ENCODE assay signal across 26 cellular contexts in genomic region chr6:76703786-76704185, GRCh38.
"Had no signal": no experiment of that assay in that cellular context is flagged by ENCODE, and none has a peak within 500 bp of the region (broad histone marks: within the 10 kb centered on the region; RNA-seq: fewer than 3 reads in every experiment).

No MANE protein-coding gene starts in this region.

- H3K4me1 Mint-ChIP-seq: activated naive CD4-positive, alpha-beta T cell treated with anti-CD3 and anti-CD28 coated beads, Interleukin-2, amount 50 U/mL, for 24 hours had no signal

- H3K36me3 ChIP-seq: gastrocnemius medialis, left lung, pancreas, upper lobe of left lung had no signal

- H3K9me3 Mint-ChIP-seq: activated naive CD4-positive, alpha-beta T cell treated with anti-CD3 and anti-CD28 coated beads, Interleukin-2, amount 50 U/mL, for 24 hours; dendritic cell treated with granulocyte-macrophage colony-stimulating factor and Interleukin-4, amounts not matched to agents 40 ng/mL and 50 ng/mL, for 4 days; nephron had no signal

- H3K9me3 ChIP-seq: body of pancreas, gastrocnemius medialis, left lung, pancreas, upper lobe of left lung had no signal

- H3K4me1 ChIP-seq: body of pancreas, gastrocnemius medialis, left lung, pancreas, upper lobe of left lung had no signal

- H3K27me3 ChIP-seq: body of pancreas, gastrocnemius medialis, left lung, pancreas, upper lobe of left lung had no signal

- H3K4me3 ChIP-seq: body of pancreas, gastrocnemius medialis, left lung, lung, pancreas, upper lobe of left lung had no signal

- H3K36me3 Mint-ChIP-seq: activated naive CD4-positive, alpha-beta T cell treated with anti-CD3 and anti-CD28 coated beads, Interleukin-2, amount 50 U/mL, for 24 hours had no signal

- H3K4me3 Mint-ChIP-seq: activated CD8-positive, alpha-beta T cell treated with anti-CD3 and anti-CD28 coated beads, Interleukin-2, amount 10 ng/mL, durations not matched to agents 7 days and 5 days; activated naive CD4-positive, alpha-beta T cell treated with anti-CD3 and anti-CD28 coated beads, Interleukin-2, amount 50 U/mL, for 24 hours; dendritic cell treated with granulocyte-macrophage colony-stimulating factor and Interleukin-4, amounts not matched to agents 40 ng/mL and 50 ng/mL, for 4 days; nephron had no signal

- FAIRE-seq: endometrium, pancreas, TTC549 had no signal

- H3K27ac Mint-ChIP-seq: activated CD8-positive, alpha-beta T cell treated with anti-CD3 and anti-CD28 coated beads, Interleukin-2, amount 10 ng/mL, durations not matched to agents 7 days and 5 days; activated naive CD4-positive, alpha-beta T cell treated with anti-CD3 and anti-CD28 coated beads, Interleukin-2, amount 50 U/mL, for 24 hours; dendritic cell treated with granulocyte-macrophage colony-stimulating factor and Interleukin-4, amounts not matched to agents 40 ng/mL and 50 ng/mL, for 4 days; nephron had no signal

- DNase-seq: activated CD4-positive, alpha-beta T cell treated with anti-CD3 and anti-CD28 coated beads for 1 hour; activated CD4-positive, alpha-beta T cell treated with anti-CD3 and anti-CD28 coated beads, Interleukin-2, amount 50 U/mL, for 1 hour; activated CD8-positive, alpha-beta T cell treated with anti-CD3 and anti-CD28 coated beads, Interleukin-2, amount 10 ng/mL, durations not matched to agents 7 days and 5 days; activated gamma-delta T cell treated with Interleukin-2 at 50 U/mL for 16 hours; activated T-cell treated with anti-CD3 and anti-CD28 coated beads, Interleukin-2, amount 50 U/mL, for 1 hour; anterior cingulate cortex; body of pancreas; caudate nucleus; effector CD4-positive, alpha-beta T cell; gastrocnemius medialis; head of caudate nucleus; kidney glomerular epithelial cell; left lung; pancreas; right cardiac atrium; stimulated activated CD4-positive, alpha-beta T cell treated with anti-CD3 and anti-CD28 coated beads, Interleukin-12 subunit alpha, Interleukin-12 subunit beta, amount 100 ng/mL, for 4 hours; stimulated activated CD4-positive, alpha-beta T cell treated with anti-CD3 and anti-CD28 coated beads, Interleukin-4, amount 100 ng/mL, for 4 hours; stimulated activated naive CD8-positive, alpha-beta T cell treated with anti-CD3 and anti-CD28 coated beads, Interleukin-15, Interleukin-2, amounts not matched to agents 100 U/mL and 50 U/mL, for 24 hours; T-helper 1 cell; upper lobe of left lung had no signal

- H3K27ac ChIP-seq: body of pancreas, gastrocnemius medialis, left lung, pancreas, upper lobe of left lung had no signal

- H3K27me3 Mint-ChIP-seq: activated naive CD4-positive, alpha-beta T cell treated with anti-CD3 and anti-CD28 coated beads, Interleukin-2, amount 50 U/mL, for 24 hours; dendritic cell treated with granulocyte-macrophage colony-stimulating factor and Interleukin-4, amounts not matched to agents 40 ng/mL and 50 ng/mL, for 4 days had no signal
